Comparison of ENCODE assay signal across 8 cellular contexts in the genomic region with DNA sequence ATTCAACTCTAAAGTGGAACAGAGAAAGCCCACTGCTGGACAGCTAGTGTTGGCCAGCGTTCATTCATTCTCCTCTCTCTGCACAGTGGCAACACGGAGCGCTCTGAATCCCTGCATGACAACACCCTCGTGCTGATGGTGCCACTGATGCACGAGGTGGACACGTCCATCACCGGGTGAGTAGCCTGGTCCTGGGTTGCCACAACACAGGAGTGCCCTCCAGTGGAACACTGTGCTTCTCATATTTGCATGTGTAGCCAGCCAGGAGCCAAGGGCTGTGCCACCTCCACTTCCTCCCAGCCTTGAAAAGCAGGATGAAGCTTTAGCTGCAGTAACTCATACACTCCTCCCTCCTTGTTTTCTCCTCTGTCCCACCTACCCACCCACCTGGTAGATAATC.
DNase-seq lines count a peak whose midpoint lies in the region; ATAC-seq, FAIRE-seq and TF ChIP-seq lines count a peak whose summit lies in the region.

No MANE protein-coding gene starts in this region.

- no peak overlapping the region for H2BK15ac ChIP-seq in neuronal stem cell (ENCODE audit: low read length)

- DNase-seq in Calu3 = peak; percentile 43
- peak; percentile 11 for DNase-seq in NCI-H510A treated with DMSO at 0.1 percent for 48 hours (lab: John Stamatoyannopoulos, UW)
- peak; percentile 30 for DNase-seq in endothelial cell of umbilical vein (ENCODE audit: low read depth, low spot score)
- DNase-seq in neuronal stem cell (ENCODE audit: low spot score) = no peak
- no peak for DNase-seq in GM13976 (ENCODE audit: low spot score)
- no peak for DNase-seq in CD4-positive, alpha-beta T cell

- H2AK5ac ChIP-seq in neuronal stem cell (ENCODE audit: low read depth, low read length) = no peak overlapping the region

- in situ Hi-C loops in GM13976 (cut with MboI; ENCODE audit: low sequenced_read_pairs, unreplicated experiment) = no loop called here

- no peak overlapping the region for H2BK12ac ChIP-seq in neuronal stem cell (ENCODE audit: low read length)

- WGBS in neuronal stem cell (ENCODE audit: extremely low coverage in 2 of 2, insufficient read length in 2 of 2, insufficient replicate concordance in 1 of 2), 2 donors = no CpG with 5 or more reads among the region's 7 CpGs

- H3K27ac ChIP-seq in endothelial cell of umbilical vein (ENCODE audit: insufficient read depth, low read depth, low read length) (no peak overlapping the region), neuronal stem cell (replicated peaks; ENCODE audit: low read length) (no peak overlapping the region)
- no peak overlapping the region for H3K27ac ChIP-seq in CD4-positive, alpha-beta T cell (ENCODE audit: low read depth, low read length)

- no peak overlapping the region for H4K91ac ChIP-seq in neuronal stem cell (ENCODE audit: low read depth, low read length, poor library complexity)

- H3K27me3 ChIP-seq in endothelial cell of umbilical vein (ENCODE audit: control insufficient read depth in 2 of 2, insufficient read depth in 2 of 2, low read length in 2 of 2) (no peaks in the 10 kb centered on the region), neuronal stem cell (ENCODE audit: control insufficient read depth in 3 of 3, insufficient read depth in 3 of 3, low read depth in 1 of 3, low read length in 3 of 3) (no peaks in the 10 kb centered on the region)
- H3K27me3 ChIP-seq in CD4-positive, alpha-beta T cell (ENCODE audit: control insufficient read depth, insufficient read depth, low read length) = no peaks in the 10 kb centered on the region

- CTCF ChIA-PET in Calu3 (lab: Charles Lee) = no interaction called here
- CTCF ChIA-PET in endothelial cell of umbilical vein (lab: Charles Lee) = interaction anchor here (1.1 to 1.5 kb wide), 2 partner anchors 13 kb away, joined by 3 to 7 read pairs; no protein-coding TSS in a partner anchor
- CTCF ChIA-PET in CD4-positive, alpha-beta T cell (lab: Charles Lee) = no interaction called here

- no peaks in the 10 kb centered on the region for H3K4me1 Mint-ChIP-seq in Calu3 (ENCODE audit: low read depth, unreplicated experiment)
- no peaks in the 10 kb centered on the region for H3K4me1 Mint-ChIP-seq in CD4-positive, alpha-beta T cell (ENCODE audit: low read depth)

- H3K4me1 ChIP-seq in endothelial cell of umbilical vein (ENCODE audit: control insufficient read depth, extremely low read depth, insufficient read depth, low read length) (no peaks in the 10 kb centered on the region), neuronal stem cell (ENCODE audit: control insufficient read depth in 2 of 2, insufficient read depth in 1 of 2, low read depth in 1 of 2, low read length in 2 of 2) (peaks cover 3 to 25% of the 10 kb centered on the region in 2 donors)

- H2AFZ ChIP-seq in endothelial cell of umbilical vein (ENCODE audit: low read depth, low read length) (no peak overlapping the region), neuronal stem cell (ENCODE audit: low read length) (no peak overlapping the region)

- no peak for FAIRE-seq in endothelial cell of umbilical vein (lab: Jason Lieb, UNC)

- H3K9me1 ChIP-seq in endothelial cell of umbilical vein (replicated peaks; ENCODE audit: control insufficient read depth, extremely low read depth, insufficient read depth, low read length) = no peaks in the 10 kb centered on the region

- H2BK5ac ChIP-seq in neuronal stem cell (ENCODE audit: low read length) = no peak overlapping the region

- H4K8ac ChIP-seq in neuronal stem cell (ENCODE audit: low read depth, low read length) = no peak overlapping the region

- no peak overlapping the region for H2BK120ac ChIP-seq in neuronal stem cell (ENCODE audit: low read depth, low read length)

- no peaks in the 10 kb centered on the region for H3K79me1 ChIP-seq in neuronal stem cell (ENCODE audit: low read depth, low read length)

- dilution Hi-C loops in endothelial cell of umbilical vein (cut with MboI; ENCODE audit: extremely low pct_ligation_motif_present, low sequenced_read_pairs) = no loop called here

- H3K36me3 ChIP-seq in endothelial cell of umbilical vein (ENCODE audit: control insufficient read depth in 2 of 2, extremely low read depth in 1 of 2, insufficient read depth in 2 of 2, low read length in 2 of 2) (no peaks in the 10 kb centered on the region), neuronal stem cell (replicated peaks in 1 of 2; ENCODE audit: control insufficient read depth in 2 of 2, insufficient read depth in 2 of 2, low read length in 2 of 2) (no peaks in the 10 kb centered on the region)

- no peak overlapping the region for H3K23ac ChIP-seq in neuronal stem cell (ENCODE audit: low read depth, low read length, poor library complexity)

- POLR2A ChIA-PET in endothelial cell of umbilical vein (lab: Charles Lee) = no interaction called here
- POLR2A ChIA-PET in CD4-positive, alpha-beta T cell (lab: Charles Lee) = no interaction called here

- H3K14ac ChIP-seq in neuronal stem cell (ENCODE audit: low read length) = no peak overlapping the region

- no peaks in the 10 kb centered on the region for H3K36me3 Mint-ChIP-seq in Calu3 (ENCODE audit: insufficient read depth, unreplicated experiment)
- no peaks in the 10 kb centered on the region for H3K36me3 Mint-ChIP-seq in CD4-positive, alpha-beta T cell (ENCODE audit: low read depth)

- H3K18ac ChIP-seq in neuronal stem cell (ENCODE audit: low read length) = peak overlapping the region; percentile 15

- H3K27me3 Mint-ChIP-seq in Calu3 (ENCODE audit: unreplicated experiment) = peaks cover 99% of the 10 kb centered on the region
- no peaks in the 10 kb centered on the region for H3K27me3 Mint-ChIP-seq in CD4-positive, alpha-beta T cell

- H3K79me2 ChIP-seq in endothelial cell of umbilical vein (ENCODE audit: control insufficient read depth, insufficient read depth, low read length) = no peaks in the 10 kb centered on the region

- TF ChIP-seq CTCF in Calu3 (IDR thresholded peaks at IDR 0.05; ENCODE audit: unreplicated experiment) (no peak), endothelial cell of umbilical vein (IDR thresholded peaks at IDR 0.05; ENCODE audit: extremely low read depth in 1 of 2, insufficient read depth in 1 of 2, low read depth in 1 of 2, low read length in 2 of 2) (peak in 1 of 2 donors; percentile 39), GM13976 (IDR thresholded peaks at IDR 0.05; ENCODE audit: borderline replicate concordance, control extremely low read depth, extremely low read depth, insufficient read depth, missing control alignments) (no peak)
- no peak for TF ChIP-seq CTCF in CD4-positive, alpha-beta T cell (IDR thresholded peaks at IDR 0.05)

- H4K20me1 ChIP-seq in endothelial cell of umbilical vein (replicated peaks; ENCODE audit: control insufficient read depth, extremely low read depth, insufficient read depth, low read length) = no peaks in the 10 kb centered on the region

- no peaks in the 10 kb centered on the region for H3K9me3 Mint-ChIP-seq in Calu3 (ENCODE audit: low read depth, unreplicated experiment)
- H3K9me3 Mint-ChIP-seq in CD4-positive, alpha-beta T cell = no peaks in the 10 kb centered on the region

- H3K9me3 ChIP-seq in endothelial cell of umbilical vein (replicated peaks; ENCODE audit: control insufficient read depth, insufficient read depth, low read length) (no peaks in the 10 kb centered on the region), neuronal stem cell (replicated peaks in 1 of 2; ENCODE audit: control insufficient read depth in 2 of 2, insufficient read depth in 1 of 2, low read depth in 1 of 2, low read length in 2 of 2) (peaks cover 1 to 18% of the 10 kb centered on the region in 2 donors)
- no peaks in the 10 kb centered on the region for H3K9me3 ChIP-seq in CD4-positive, alpha-beta T cell (ENCODE audit: control insufficient read depth, low read length)

- H3K9ac ChIP-seq in endothelial cell of umbilical vein (replicated peaks; ENCODE audit: extremely low read depth, insufficient read depth, low read length) (no peak overlapping the region), neuronal stem cell (ENCODE audit: low read depth, low read length, poor library complexity) (peak overlapping the region; percentile 9)

- ATAC-seq in HG03196 (IDR thresholded peaks at IDR 0.05; ENCODE audit: unreplicated experiment) (no peak), HG03432 (IDR thresholded peaks at IDR 0.05; ENCODE audit: unreplicated experiment) (no peak)
- ATAC-seq in CD4-positive, alpha-beta T cell (ENCODE audit: poor library complexity) = no peak

- H3K4me3 ChIP-seq in endothelial cell of umbilical vein (replicated peaks in 1 of 3; ENCODE audit: insufficient read depth in 1 of 3, low read depth in 1 of 3, low read length in 3 of 3) = no peak overlapping the region
- peak overlapping the region in 1 of 2 donors; percentile 13 for H3K4me3 ChIP-seq in neuronal stem cell (ENCODE audit: low read length in 2 of 2)

- TF ChIP-seq POLR2A in endothelial cell of umbilical vein (IDR thresholded peaks at IDR 0.05; ENCODE audit: low read depth, low read length) = no peak

- H3K4me2 ChIP-seq in endothelial cell of umbilical vein (ENCODE audit: insufficient read depth, low read length) = no peak overlapping the region
- no peak overlapping the region for H3K4me2 ChIP-seq in neuronal stem cell (ENCODE audit: insufficient read depth, low read length, poor library complexity, severe bottlenecking)

- no peak overlapping the region for H3K4me3 Mint-ChIP-seq in Calu3 (ENCODE audit: low read depth, unreplicated experiment)
- H3K4me3 Mint-ChIP-seq in CD4-positive, alpha-beta T cell = no peak overlapping the region

- H3K27ac Mint-ChIP-seq in Calu3 (ENCODE audit: unreplicated experiment) = no peak overlapping the region
- no peak overlapping the region for H3K27ac Mint-ChIP-seq in CD4-positive, alpha-beta T cell

- intact Hi-C loops in Calu3 (cut with micrococcal nuclease; ENCODE audit: unreplicated experiment) = no loop called here
- intact Hi-C loops in endothelial cell of umbilical vein (cut with micrococcal nuclease) = no loop called here
- intact Hi-C loops in CD4-positive, alpha-beta T cell (cut with DNase I, micrococcal nuclease) = no loop called here

- BruUV-seq in Calu3 (replicated peaks; lab: Mats Ljungman, UMichigan) (no TSS peak), endothelial cell of umbilical vein (replicated peaks; lab: Mats Ljungman, UMichigan) (no TSS peak)

- no peak overlapping the region for H3K4ac ChIP-seq in neuronal stem cell (ENCODE audit: low read length)

TF ChIP-seq in endothelial cell of umbilical vein, 7 proteins besides CTCF, POLR2A, EP300 and RAD21:
- TF ChIP-seq FOS (IDR thresholded peaks at IDR 0.05; ENCODE audit: borderline replicate concordance, insufficient read depth, low read length) (no peak), GATA2 (IDR thresholded peaks at IDR 0.05; ENCODE audit: insufficient read depth, insufficient read length, low read depth, low read length) (no peak), EZH2 (IDR thresholded peaks at IDR 0.05; ENCODE audit: borderline replicate concordance, low read depth, low read length, severe bottlenecking) (no peak), POLR2AphosphoS5 (IDR thresholded peaks at IDR 0.05; ENCODE audit: insufficient read depth, low read depth, low read length) (no peak)
TF ChIP-seq in endothelial cell of umbilical vein: peak in this region for 0.

Comparison
In these comparisons a context has a peak if more than half of its experiments do, and no peak if none do; other contexts are left out.
1. DNase-seq: peak in Calu3 (single experiment), NCI-H510A treated with DMSO at 0.1 percent for 48 hours (single experiment) and endothelial cell of umbilical vein (single experiment); none in neuronal stem cell (single experiment), GM13976 (single experiment) and CD4-positive, alpha-beta T cell (0 of 10).